Comparison of ENCODE assay signal across 15 cellular contexts in genomic region chr7:42964849-42965805, GRCh38. TPM values are rescaled to one million over a fixed set of nuclear protein-coding genes. Genes with fewer than 3 reads are reported as not detected.
A peak's percentile ranks its signal among the peaks of the same experiment; 100 is the strongest.
DNase-seq lines count a peak whose midpoint lies in the region; ATAC-seq and TF ChIP-seq lines count a peak whose summit lies in the region.
"Had no signal": no experiment of that assay in that cellular context is flagged by ENCODE, and none has a peak within 500 bp of the region (broad histone marks: within the 10 kb centered on the region; RNA-seq: fewer than 3 reads in every experiment).

No MANE protein-coding gene starts in this region.

- H3K9me3 ChIP-seq in heart right ventricle: no peaks in the 10 kb centered on the region
- H3K9me3 ChIP-seq: ovary, tibial artery had no signal

- peaks cover 0 to 20% (median 3%) of the 10 kb centered on the region in 9 donors for H3K4me1 ChIP-seq in heart right ventricle
- H3K4me1 ChIP-seq: tibial artery had no signal

- TF ChIP-seq CTCF in WTC11 (IDR thresholded peaks at IDR 0.05): no peak
- TF ChIP-seq CTCF in heart right ventricle (IDR thresholded peaks at IDR 0.05): no peak

- H3K36me3 ChIP-seq in heart right ventricle: no peaks in the 10 kb centered on the region
- H3K36me3 ChIP-seq: ovary, tibial artery had no signal

- WGBS in heart right ventricle, 2 donors: 33 to 37% methylated on average over 6 of the region's 6 CpGs

- CTCF ChIA-PET in WTC11 (lab: Charles Lee) (interaction anchor here (0.7 to 1.7 kb wide), 4 partner anchors 17 to 474 kb away, joined by 3 to 11 read pairs (median 4); no protein-coding TSS in a partner anchor), T-cell (lab: Charles Lee) (no interaction called here)

- intact Hi-C loops in heart right ventricle (cut with DNase I): no loop called here

- peaks cover 2% of the 10 kb centered on the region for H3K36me3 Mint-ChIP-seq in activated naive CD8-positive, alpha-beta T cell
- no peaks in the 10 kb centered on the region for H3K36me3 Mint-ChIP-seq in activated naive CD8-positive, alpha-beta T cell treated with anti-CD3 and anti-CD28 coated beads, Interleukin-2, amount 50 U/mL, for 24 hours (ENCODE audit: low read depth)
- peaks cover 4% of the 10 kb centered on the region for H3K36me3 Mint-ChIP-seq in WTC11
- no peaks in the 10 kb centered on the region for H3K36me3 Mint-ChIP-seq in T-cell
- H3K36me3 Mint-ChIP-seq: memory B cell had no signal

- no peak for DNase-seq in activated naive CD8-positive, alpha-beta T cell treated with anti-CD3 and anti-CD28 coated beads, Interleukin-2, amount 50 U/mL, for 24 hours
- no peak for DNase-seq in WTC11 (ENCODE audit: low spot score)
- peak in 1 of 2 donors; percentile 49 for DNase-seq in heart right ventricle
- DNase-seq in stimulated activated naive CD8-positive, alpha-beta T cell treated with anti-CD3 and anti-CD28 coated beads, Interleukin-15, amount 100 ng/mL, for 72 hours: peak; percentile 17 to 48
- DNase-seq in T-cell: no peak
- DNase-seq in kidney tubule cell (ENCODE audit: low spot score): no peak
- no peak for DNase-seq in NCI-H128 (lab: John Stamatoyannopoulos, UW; ENCODE audit: unreplicated experiment)
- DNase-seq: activated T-cell treated with anti-CD3 and anti-CD28 coated beads, Interleukin-2, amount 50 U/mL, for 1 hour; aorta; MV-4-11; NCI-H2171; ovary; tibial artery had no signal

- no peaks in the 10 kb centered on the region for H3K9me3 Mint-ChIP-seq in activated naive CD8-positive, alpha-beta T cell (ENCODE audit: low read depth)
- H3K9me3 Mint-ChIP-seq in activated naive CD8-positive, alpha-beta T cell treated with anti-CD3 and anti-CD28 coated beads, Interleukin-2, amount 50 U/mL, for 24 hours: no peaks in the 10 kb centered on the region
- peaks cover 21% of the 10 kb centered on the region for H3K9me3 Mint-ChIP-seq in WTC11
- H3K9me3 Mint-ChIP-seq in stimulated activated naive CD8-positive, alpha-beta T cell treated with anti-CD3 and anti-CD28 coated beads, Interleukin-15, amount 100 ng/mL, for 72 hours: no peaks in the 10 kb centered on the region
- H3K9me3 Mint-ChIP-seq in T-cell: no peaks in the 10 kb centered on the region
- H3K9me3 Mint-ChIP-seq: memory B cell had no signal

- H3K27me3 Mint-ChIP-seq in activated naive CD8-positive, alpha-beta T cell: peaks cover 8% of the 10 kb centered on the region
- peaks cover 14% of the 10 kb centered on the region for H3K27me3 Mint-ChIP-seq in activated naive CD8-positive, alpha-beta T cell treated with anti-CD3 and anti-CD28 coated beads, Interleukin-2, amount 50 U/mL, for 24 hours
- H3K27me3 Mint-ChIP-seq in WTC11 (ENCODE audit: low read depth) (no peaks in the 10 kb centered on the region), T-cell (peaks cover 10 to 15% of the 10 kb centered on the region in 2 donors)
- H3K27me3 Mint-ChIP-seq in stimulated activated naive CD8-positive, alpha-beta T cell treated with anti-CD3 and anti-CD28 coated beads, Interleukin-15, amount 100 ng/mL, for 72 hours: peaks cover 31% of the 10 kb centered on the region

- ATAC-seq in activated naive CD8-positive, alpha-beta T cell treated with anti-CD3 and anti-CD28 coated beads, Interleukin-2, amount 50 U/mL, for 24 hours: no peak
- ATAC-seq in WTC11 (peak; percentile 67), heart right ventricle (peak; percentile 72 to 98 (median 94)), T-cell (replicated peaks in 1 of 4) (no peak)
- ATAC-seq in stimulated activated naive CD8-positive, alpha-beta T cell treated with anti-CD3 and anti-CD28 coated beads, Interleukin-15, amount 100 ng/mL, for 72 hours: peak; percentile 95

- no peak overlapping the region for H3K4me3 ChIP-seq in heart right ventricle
- H3K4me3 ChIP-seq: ovary, tibial artery had no signal

- peak overlapping the region; percentile 24 for H3K27ac Mint-ChIP-seq in activated naive CD8-positive, alpha-beta T cell
- H3K27ac Mint-ChIP-seq in activated naive CD8-positive, alpha-beta T cell treated with anti-CD3 and anti-CD28 coated beads, Interleukin-2, amount 50 U/mL, for 24 hours: no peak overlapping the region
- H3K27ac Mint-ChIP-seq in WTC11: no peak overlapping the region
- peak overlapping the region; percentile 92 to 93 for H3K27ac Mint-ChIP-seq in stimulated activated naive CD8-positive, alpha-beta T cell treated with anti-CD3 and anti-CD28 coated beads, Interleukin-15, amount 100 ng/mL, for 72 hours
- no peak overlapping the region for H3K27ac Mint-ChIP-seq in T-cell
- H3K27ac Mint-ChIP-seq: memory B cell had no signal

- H3K4me1 Mint-ChIP-seq in activated naive CD8-positive, alpha-beta T cell (ENCODE audit: low read depth): peaks cover 5% of the 10 kb centered on the region
- peaks cover 21% of the 10 kb centered on the region for H3K4me1 Mint-ChIP-seq in activated naive CD8-positive, alpha-beta T cell treated with anti-CD3 and anti-CD28 coated beads, Interleukin-2, amount 50 U/mL, for 24 hours
- peaks cover 14% of the 10 kb centered on the region for H3K4me1 Mint-ChIP-seq in WTC11
- peaks cover 34% of the 10 kb centered on the region for H3K4me1 Mint-ChIP-seq in stimulated activated naive CD8-positive, alpha-beta T cell treated with anti-CD3 and anti-CD28 coated beads, Interleukin-15, amount 100 ng/mL, for 72 hours
- no peaks in the 10 kb centered on the region for H3K4me1 Mint-ChIP-seq in T-cell
- H3K4me1 Mint-ChIP-seq: memory B cell had no signal

- H3K4me3 Mint-ChIP-seq in activated naive CD8-positive, alpha-beta T cell: no peak overlapping the region
- H3K4me3 Mint-ChIP-seq in activated naive CD8-positive, alpha-beta T cell treated with anti-CD3 and anti-CD28 coated beads, Interleukin-2, amount 50 U/mL, for 24 hours: no peak overlapping the region
- H3K4me3 Mint-ChIP-seq in WTC11 (no peak overlapping the region), T-cell (no peak overlapping the region)
- peak overlapping the region; percentile 19 to 45 for H3K4me3 Mint-ChIP-seq in stimulated activated naive CD8-positive, alpha-beta T cell treated with anti-CD3 and anti-CD28 coated beads, Interleukin-15, amount 100 ng/mL, for 72 hours
- H3K4me3 Mint-ChIP-seq: memory B cell had no signal

- POLR2A ChIA-PET in WTC11 (lab: Charles Lee) (no interaction called here), T-cell (lab: Charles Lee) (no interaction called here)

- peaks cover 0 to 6% (median 0%) of the 10 kb centered on the region in 7 donors for H3K27me3 ChIP-seq in heart right ventricle
- H3K27me3 ChIP-seq: ovary, tibial artery had no signal

- H3K27ac ChIP-seq in heart right ventricle: peak overlapping the region in 9 of 10 donors; percentile 59 to 78 (median 73)
- H3K27ac ChIP-seq: ovary, tibial artery had no signal

TF ChIP-seq in WTC11, 78 proteins besides CTCF, POLR2A, EP300 and RAD21 (continues in another document):
- TF ChIP-seq, protein P1, sequence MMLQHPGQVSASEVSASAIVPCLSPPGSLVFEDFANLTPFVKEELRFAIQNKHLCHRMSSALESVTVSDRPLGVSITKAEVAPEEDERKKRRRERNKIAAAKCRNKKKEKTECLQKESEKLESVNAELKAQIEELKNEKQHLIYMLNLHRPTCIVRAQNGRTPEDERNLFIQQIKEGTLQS (CRISPR knock-in tag; conservative IDR thresholded peaks at IDR 0.05): no peak
- TF ChIP-seq SMAD3 (CRISPR knock-in tag; IDR thresholded peaks at IDR 0.05; ENCODE audit: borderline replicate concordance) (no peak), GRHL2 (CRISPR knock-in tag; IDR thresholded peaks at IDR 0.05; ENCODE audit: insufficient replicate concordance, severe bottlenecking) (no peak), GTF2I (CRISPR knock-in tag; conservative IDR thresholded peaks at IDR 0.05) (no peak), ZNF416 (CRISPR knock-in tag; IDR thresholded peaks at IDR 0.05) (no peak), NR2C2 (CRISPR knock-in tag; IDR thresholded peaks at IDR 0.05) (no peak), ZNF138 (CRISPR knock-in tag; conservative IDR thresholded peaks at IDR 0.05) (no peak), STAT6 (CRISPR knock-in tag; conservative IDR thresholded peaks at IDR 0.05; ENCODE audit: low read depth) (no peak)

RNA-seq across cellular contexts. Expression of gene MRPL32, which starts 33.0 kb away (rescaled TPM):
- total RNA-seq in WTC11 (2021): 72.2 to 84.4 TPM (median 75.7 TPM) in 3 replicates
- 10 to 100 TPM; 45.7 to 78.0 (median 57.0) TPM for total RNA-seq in heart right ventricle
- 10 to 100 TPM; 81.6 to 99.2 TPM for polyA plus RNA-seq in heart right ventricle
- 10 to 100 TPM; 37.0 to 46.6 (median 40.8) TPM for total RNA-seq in T-cell

RNA-seq across cellular contexts. Expression of gene PSMA2, which starts 33.2 kb away (rescaled TPM):
- 203 to 228 TPM (median 219 TPM) in 3 replicates for total RNA-seq in WTC11 (2021)
- 100 to 1,000 TPM in 1 of 10 donors, 10 to 100 TPM in 9; 66.3 to 103 (median 77.1) TPM for total RNA-seq in heart right ventricle
- 100 to 1,000 TPM in 1 of 2 donors, 10 to 100 TPM in 1; 32.4 to 154 TPM for polyA plus RNA-seq in heart right ventricle
- 10 to 100 TPM; 37.0 to 50.5 (median 43.7) TPM for total RNA-seq in T-cell

RNA-seq across cellular contexts. Expression of gene C7orf25, which starts 53.3 kb away (rescaled TPM):
- total RNA-seq in WTC11 (2021): 4.7 to 5.5 TPM (median 5.5 TPM) in 3 replicates
- total RNA-seq in heart right ventricle: 1 to 10 TPM; 1.4 to 4.6 (median 3.3) TPM
- 10 to 100 TPM in 1 of 2 donors, 1 to 10 TPM in 1; 2.9 to 10.3 TPM for polyA plus RNA-seq in heart right ventricle
- 1 to 10 TPM; 3.3 to 8.4 (median 5.2) TPM for total RNA-seq in T-cell

Comparison
In these comparisons a context has a peak if more than half of its experiments do, and no peak if none do; other contexts are left out.
1. H3K27ac Mint-ChIP-seq: peak in activated naive CD8-positive, alpha-beta T cell (single experiment) and stimulated activated naive CD8-positive, alpha-beta T cell treated with anti-CD3 and anti-CD28 coated beads, Interleukin-15, amount 100 ng/mL, for 72 hours (2 of 2); none in activated naive CD8-positive, alpha-beta T cell treated with anti-CD3 and anti-CD28 coated beads, Interleukin-2, amount 50 U/mL, for 24 hours (single experiment), WTC11 (single experiment) and T-cell (0 of 2).
2. H3K4me3 Mint-ChIP-seq: peak in stimulated activated naive CD8-positive, alpha-beta T cell treated with anti-CD3 and anti-CD28 coated beads, Interleukin-15, amount 100 ng/mL, for 72 hours (2 of 2); none in activated naive CD8-positive, alpha-beta T cell (single experiment), activated naive CD8-positive, alpha-beta T cell treated with anti-CD3 and anti-CD28 coated beads, Interleukin-2, amount 50 U/mL, for 24 hours (single experiment), WTC11 (single experiment) and T-cell (0 of 3).
3. ATAC-seq: peak in WTC11 (single experiment), heart right ventricle (8 of 8) and stimulated activated naive CD8-positive, alpha-beta T cell treated with anti-CD3 and anti-CD28 coated beads, Interleukin-15, amount 100 ng/mL, for 72 hours (single experiment); none in activated naive CD8-positive, alpha-beta T cell treated with anti-CD3 and anti-CD28 coated beads, Interleukin-2, amount 50 U/mL, for 24 hours (single experiment) and T-cell (0 of 4).
4. DNase-seq: peak in stimulated activated naive CD8-positive, alpha-beta T cell treated with anti-CD3 and anti-CD28 coated beads, Interleukin-15, amount 100 ng/mL, for 72 hours (2 of 2); none in activated naive CD8-positive, alpha-beta T cell treated with anti-CD3 and anti-CD28 coated beads, Interleukin-2, amount 50 U/mL, for 24 hours (single experiment), WTC11 (single experiment), T-cell (0 of 34), kidney tubule cell (single experiment) and NCI-H128 (single experiment).